ENCODE assay signal across 23 cellular contexts in the genomic region with DNA sequence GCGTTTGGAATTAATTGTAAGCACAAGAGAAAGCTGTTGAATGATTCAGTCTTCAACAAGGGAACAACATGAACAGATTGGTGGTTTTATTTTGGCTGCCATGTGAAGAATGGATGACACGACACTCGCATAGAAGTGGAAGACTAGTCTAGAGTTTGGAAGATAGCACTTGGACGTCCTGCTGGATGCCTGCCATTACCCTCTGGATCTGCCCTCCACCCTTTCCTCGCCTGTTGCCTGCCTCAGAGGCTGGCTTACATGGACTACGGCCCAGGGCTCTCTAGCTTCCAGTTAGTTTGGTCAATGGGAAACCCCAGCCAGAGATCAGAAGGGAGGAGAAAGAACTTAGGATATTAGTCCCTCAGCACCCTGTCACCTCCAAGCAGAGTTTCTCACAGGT.
"Had no signal": no experiment of that assay in that cellular context is flagged by ENCODE, and none has a peak within 500 bp of the region (broad histone marks: within the 10 kb centered on the region; RNA-seq: fewer than 3 reads in every experiment).

No MANE protein-coding gene starts in this region.

- H3K4me3 ChIP-seq: esophagus muscularis mucosa, gastroesophageal sphincter, hepatocyte, left ventricle myocardium inferior, lung, ovary, stomach, thoracic aorta, transverse colon had no signal

- H3K27ac Mint-ChIP-seq: dendritic cell treated with granulocyte-macrophage colony-stimulating factor and Interleukin-4, amounts not matched to agents 40 ng/mL and 50 ng/mL, for 4 days; effector memory CD8-positive, alpha-beta T cell had no signal

- H3K79me2 ChIP-seq: hepatocyte had no signal

- H3K36me3 ChIP-seq: esophagus muscularis mucosa, gastroesophageal sphincter, left ventricle myocardium inferior, ovary, stomach, thoracic aorta, transverse colon had no signal

- H3K27ac ChIP-seq: epithelial cell of prostate, esophagus muscularis mucosa, gastroesophageal sphincter, hepatocyte, left ventricle myocardium inferior, ovary, stomach, thoracic aorta, transverse colon had no signal

- H3K9me3 ChIP-seq: esophagus muscularis mucosa, gastroesophageal sphincter, left ventricle myocardium inferior, ovary, stomach, thoracic aorta, transverse colon had no signal

- H3K4me1 ChIP-seq: esophagus muscularis mucosa, gastroesophageal sphincter, stomach, transverse colon had no signal

- ATAC-seq: effector memory CD8-positive, alpha-beta T cell; gastroesophageal sphincter; naive thymus-derived CD4-positive, alpha-beta T cell had no signal

- H3K27me3 ChIP-seq: esophagus muscularis mucosa, gastroesophageal sphincter, hepatocyte, ovary, stomach, transverse colon had no signal

- DNase-seq: effector memory CD8-positive, alpha-beta T cell; foreskin fibroblast; glutamatergic neuron; kidney; left cardiac atrium; left ventricle myocardium inferior; naive thymus-derived CD4-positive, alpha-beta T cell; nucleus accumbens; ovary; small intestine; stimulated activated CD4-positive, alpha-beta T cell treated with anti-CD3 and anti-CD28 coated beads, Interleukin-12 subunit alpha, Interleukin-12 subunit beta, amount 100 ng/mL, for 4 hours; stimulated activated naive CD4-positive, alpha-beta T cell; stomach; substantia nigra; transverse colon had no signal

- H3K4me3 Mint-ChIP-seq: dendritic cell treated with granulocyte-macrophage colony-stimulating factor and Interleukin-4, amounts not matched to agents 40 ng/mL and 50 ng/mL, for 4 days; effector memory CD8-positive, alpha-beta T cell; naive thymus-derived CD4-positive, alpha-beta T cell had no signal

- FAIRE-seq: colon, kidney, small intestine had no signal

- H3K27me3 Mint-ChIP-seq: dendritic cell treated with granulocyte-macrophage colony-stimulating factor and Interleukin-4, amounts not matched to agents 40 ng/mL and 50 ng/mL, for 4 days; effector memory CD8-positive, alpha-beta T cell; naive thymus-derived CD4-positive, alpha-beta T cell had no signal

- H3K4me2 ChIP-seq: hepatocyte had no signal
